39 cellular contexts compared by ENCODE assay signal in genomic region chr14:60700598-60700997, GRCh38. TPM values are rescaled to one million over a fixed set of nuclear protein-coding genes. Genes with fewer than 3 reads are reported as not detected.
"Had no signal": no experiment of that assay in that cellular context is flagged by ENCODE, and none has a peak within 500 bp of the region (broad histone marks: within the 10 kb centered on the region; RNA-seq: fewer than 3 reads in every experiment).

No MANE protein-coding gene starts in this region.

- H3K27ac ChIP-seq: adrenal gland, ascending aorta, body of pancreas, brain microvascular endothelial cell, breast epithelium, cardiac muscle cell had no signal

- H3K36me3 Mint-ChIP-seq: activated naive CD8-positive, alpha-beta T cell treated with anti-CD3 and anti-CD28 coated beads for 36 hours; activated naive CD8-positive, alpha-beta T cell treated with anti-CD3 and anti-CD28 coated beads, Interleukin-2, amount 10 ng/mL, durations not matched to agents 7 days and 5 days had no signal

- ATAC-seq: activated naive CD4-positive, alpha-beta T cell treated with anti-CD3 and anti-CD28 coated beads, Interleukin-2, amount 50 U/mL, for 72 hours; activated naive CD8-positive, alpha-beta T cell treated with anti-CD3 and anti-CD28 coated beads, Interleukin-2, amount 50 U/mL, for 24 hours; activated T-cell treated with anti-CD3 and anti-CD28 coated beads, Interleukin-2, amount 50 U/mL, for 4 hours; activated T-cell treated with anti-CD3 and anti-CD28 coated beads, Interleukin-2, amount 50 U/mL, for 72 hours; activated T-helper 17 cell treated with anti-CD3 and anti-CD28 coated beads, Interleukin-2, amount 50 U/mL, for 72 hours; body of pancreas had no signal

- H3K4me3 Mint-ChIP-seq: activated naive CD4-positive, alpha-beta T cell treated with anti-CD3 and anti-CD28 coated beads for 36 hours; activated naive CD4-positive, alpha-beta T cell treated with anti-CD3 and anti-CD28 coated beads, Interleukin-2, amount 50 U/mL, for 24 hours; activated naive CD8-positive, alpha-beta T cell; activated naive CD8-positive, alpha-beta T cell treated with anti-CD3 and anti-CD28 coated beads for 36 hours; activated naive CD8-positive, alpha-beta T cell treated with anti-CD3 and anti-CD28 coated beads, Interleukin-2, amount 10 ng/mL, durations not matched to agents 7 days and 5 days; activated naive CD8-positive, alpha-beta T cell treated with anti-CD3 and anti-CD28 coated beads, Interleukin-2, amount 50 U/mL, for 24 hours; activated T-cell treated with anti-CD3 and anti-CD28 coated beads, Interleukin-2, amount 50 U/mL, for 24 hours; activated T-cell treated with anti-CD3 and anti-CD28 coated beads, Interleukin-2, amount 50 U/mL, for 4 hours; activated T-cell treated with anti-CD3 and anti-CD28 coated beads, Interleukin-2, amount 50 U/mL, for 72 hours; activated T-helper 1 cell treated with anti-CD3 and anti-CD28 coated beads, Interleukin-12 subunit alpha, Interleukin-12 subunit beta, Interleukin-2, Interleukin-4 antibody, amounts not matched to agents 30 ng/mL and 10 ng/mL and 1 ng/mL, durations not matched to agents 14 hours and 24 hours and 36 hours; activated T-helper 17 cell treated with anti-CD3 and anti-CD28 coated beads, Interleukin-2, amount 50 U/mL, for 72 hours; brain; central memory CD8-positive, alpha-beta T cell had no signal

- DNase-seq: activated effector memory CD4-positive, alpha-beta T cell treated with anti-CD3 and anti-CD28 coated beads, Interleukin-2, amount 50 U/mL, for 16 hours; activated effector memory CD4-positive, alpha-beta T cell treated with Interleukin-2 at 50 U/mL for 16 hours; activated gamma-delta T cell; activated gamma-delta T cell treated with Interleukin-2 at 50 U/mL for 16 hours; activated naive CD4-positive, alpha-beta T cell; activated naive CD4-positive, alpha-beta T cell treated with anti-CD3 and anti-CD28 coated beads for 36 hours; activated naive CD4-positive, alpha-beta T cell treated with anti-CD3 and anti-CD28 coated beads, Interleukin-2, amount 50 U/mL, for 16 hours; activated naive CD4-positive, alpha-beta T cell treated with Interleukin-2 at 50 U/mL for 16 hours; activated naive CD8-positive, alpha-beta T cell treated with anti-CD3 and anti-CD28 coated beads for 36 hours; activated naive CD8-positive, alpha-beta T cell treated with anti-CD3 and anti-CD28 coated beads, Interleukin-2, amount 10 ng/mL, durations not matched to agents 7 days and 5 days; activated naive CD8-positive, alpha-beta T cell treated with anti-CD3 and anti-CD28 coated beads, Interleukin-2, amount 50 U/mL, for 24 hours; activated T-cell treated with anti-CD3 and anti-CD28 coated beads, Interleukin-2, amount 50 U/mL, for 24 hours; activated T-cell treated with anti-CD3 and anti-CD28 coated beads, Interleukin-2, amount 50 U/mL, for 4 hours; activated T-cell treated with anti-CD3 and anti-CD28 coated beads, Interleukin-2, amount 50 U/mL, for 48 hours; activated T-cell treated with anti-CD3 and anti-CD28 coated beads, Interleukin-2, amount 50 U/mL, for 72 hours; adrenal gland; amniotic stem cell; amygdala; anterior cingulate cortex; aorta; body of pancreas; brain microvascular endothelial cell; caudate nucleus; central memory CD4-positive, alpha-beta T cell; cerebellar nuclear complex had no signal

- H3K4me1 Mint-ChIP-seq: activated naive CD4-positive, alpha-beta T cell treated with anti-CD3 and anti-CD28 coated beads, Interleukin-2, amount 50 U/mL, for 24 hours; activated naive CD8-positive, alpha-beta T cell treated with anti-CD3 and anti-CD28 coated beads for 36 hours; activated naive CD8-positive, alpha-beta T cell treated with anti-CD3 and anti-CD28 coated beads, Interleukin-2, amount 10 ng/mL, durations not matched to agents 7 days and 5 days; activated naive CD8-positive, alpha-beta T cell treated with anti-CD3 and anti-CD28 coated beads, Interleukin-2, amount 50 U/mL, for 24 hours; activated T-helper 17 cell treated with anti-CD3 and anti-CD28 coated beads, Interleukin-2, amount 50 U/mL, for 72 hours; brain; central memory CD8-positive, alpha-beta T cell had no signal

- H3K36me3 ChIP-seq: adrenal gland, ascending aorta, brain microvascular endothelial cell, breast epithelium, cardiac muscle cell had no signal

- H3K9me3 ChIP-seq: body of pancreas had no signal

- H3K27me3 ChIP-seq: adrenal gland, ascending aorta, body of pancreas, brain microvascular endothelial cell, breast epithelium, cardiac muscle cell had no signal

- H3K4me1 ChIP-seq: adrenal gland, ascending aorta, body of pancreas, breast epithelium had no signal

- FAIRE-seq: astrocyte, bronchial epithelial cell, colon had no signal

- H3K27ac Mint-ChIP-seq: activated naive CD4-positive, alpha-beta T cell treated with anti-CD3 and anti-CD28 coated beads for 36 hours; activated naive CD4-positive, alpha-beta T cell treated with anti-CD3 and anti-CD28 coated beads, Interleukin-2, amount 50 U/mL, for 24 hours; activated naive CD4-positive, alpha-beta T cell treated with anti-CD3 and anti-CD28 coated beads, Interleukin-2, amount 50 U/mL, for 72 hours; activated naive CD8-positive, alpha-beta T cell; activated naive CD8-positive, alpha-beta T cell treated with anti-CD3 and anti-CD28 coated beads for 36 hours; activated naive CD8-positive, alpha-beta T cell treated with anti-CD3 and anti-CD28 coated beads, Interleukin-2, amount 10 ng/mL, durations not matched to agents 7 days and 5 days; activated naive CD8-positive, alpha-beta T cell treated with anti-CD3 and anti-CD28 coated beads, Interleukin-2, amount 50 U/mL, for 24 hours; activated T-cell treated with anti-CD3 and anti-CD28 coated beads, Interleukin-2, amount 50 U/mL, for 24 hours; activated T-cell treated with anti-CD3 and anti-CD28 coated beads, Interleukin-2, amount 50 U/mL, for 72 hours; activated T-helper 1 cell treated with anti-CD3 and anti-CD28 coated beads, Interleukin-12 subunit alpha, Interleukin-12 subunit beta, Interleukin-2, Interleukin-4 antibody, amounts not matched to agents 30 ng/mL and 10 ng/mL and 1 ng/mL, durations not matched to agents 14 hours and 24 hours and 36 hours; activated T-helper 17 cell treated with anti-CD3 and anti-CD28 coated beads, Interleukin-2, amount 50 U/mL, for 72 hours; activated T-helper 2 cell treated with anti-CD3 and anti-CD28 coated beads, Interferon-gamma antibody, Interleukin-2, Interleukin-4, amounts not matched to agents 10 μg/mL and 5 μg/mL and 100 μg/mL, durations not matched to agents 14 hours and 24 hours and 36 hours; brain had no signal

- H3K4me3 ChIP-seq: adrenal gland, ascending aorta, body of pancreas, breast epithelium, cardiac muscle cell had no signal

RNA-seq across cellular contexts. Expression of gene SIX4, which starts 23.6 kb away (rescaled TPM):
- total RNA-seq: activated naive CD4-positive, alpha-beta T cell treated with anti-CD3 and anti-CD28 coated beads for 36 hours had no signal

RNA-seq across cellular contexts. Expression of gene SIX1, which starts 51.3 kb away (rescaled TPM):
- total RNA-seq: activated naive CD4-positive, alpha-beta T cell treated with anti-CD3 and anti-CD28 coated beads for 36 hours; activated naive CD4-positive, alpha-beta T cell treated with anti-CD3 and anti-CD28 coated beads, Interleukin-2, amount 50 U/mL, for 72 hours; activated naive CD8-positive, alpha-beta T cell treated with anti-CD3 and anti-CD28 coated beads for 36 hours; activated naive CD8-positive, alpha-beta T cell treated with anti-CD3 and anti-CD28 coated beads, Interleukin-2, amount 10 ng/mL, durations not matched to agents 7 days and 5 days; activated T-cell treated with anti-CD3 and anti-CD28 coated beads, Interleukin-2, amount 50 U/mL, for 4 hours; activated T-cell treated with anti-CD3 and anti-CD28 coated beads, Interleukin-2, amount 50 U/mL, for 72 hours; activated T-helper 17 cell treated with anti-CD3 and anti-CD28 coated beads, Interleukin-2, amount 50 U/mL, for 72 hours had no signal
